Comparison of ENCODE assay signal across 1 cellular context in the genomic region with DNA sequence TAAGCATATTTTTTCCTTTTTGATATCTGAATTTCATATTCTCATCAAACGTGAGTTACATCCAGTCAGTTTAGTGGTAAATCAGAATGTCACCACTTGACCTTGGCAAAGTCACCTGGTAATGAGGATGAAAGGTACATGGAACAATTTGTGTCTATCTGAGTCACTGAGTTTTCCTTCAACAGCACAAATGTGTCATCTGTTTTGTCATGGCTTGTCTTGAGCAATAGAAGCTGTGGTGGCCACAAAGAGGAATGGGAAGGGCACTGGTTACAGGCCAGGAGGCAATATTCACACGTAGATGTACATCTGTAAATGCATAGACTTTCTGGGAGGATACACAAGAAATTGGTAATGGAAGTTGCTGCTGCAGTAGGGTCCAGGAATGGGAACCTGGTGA.
A peak's percentile ranks its signal among the peaks of the same experiment; 100 is the strongest.
TF ChIP-seq lines count a peak whose summit lies in the region.

No MANE protein-coding gene starts in this region.

TF ChIP-seq in HCT116, 20 proteins besides CTCF, POLR2A, EP300 and RAD21 (continued from another document):
- TF ChIP-seq ZBTB33 (IDR thresholded peaks at IDR 0.05; ENCODE audit: extremely low read depth, insufficient replicate concordance, low read length) = no peak
- TF ChIP-seq CEBPB (IDR thresholded peaks at IDR 0.05; ENCODE audit: low read depth) = peak; percentile 90
- peak; percentile 46 for TF ChIP-seq SP1 (IDR thresholded peaks at IDR 0.05; ENCODE audit: low read depth)
- no peak for TF ChIP-seq EGR1 (IDR thresholded peaks at IDR 0.05; ENCODE audit: low read depth)
- no peak for TF ChIP-seq SRF (IDR thresholded peaks at IDR 0.05; ENCODE audit: low read depth)
- no peak for TF ChIP-seq EZH2phosphoT487 (IDR thresholded peaks at IDR 0.05; ENCODE audit: borderline replicate concordance)
- TF ChIP-seq MAX (IDR thresholded peaks at IDR 0.05) = no peak
- no peak for TF ChIP-seq EZH2 (IDR thresholded peaks at IDR 0.05)
- TF ChIP-seq REST (IDR thresholded peaks at IDR 0.05; ENCODE audit: low read depth) = no peak
- TF ChIP-seq, protein P1, sequence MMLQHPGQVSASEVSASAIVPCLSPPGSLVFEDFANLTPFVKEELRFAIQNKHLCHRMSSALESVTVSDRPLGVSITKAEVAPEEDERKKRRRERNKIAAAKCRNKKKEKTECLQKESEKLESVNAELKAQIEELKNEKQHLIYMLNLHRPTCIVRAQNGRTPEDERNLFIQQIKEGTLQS (IDR thresholded peaks at IDR 0.05) = no peak
- TF ChIP-seq YY1 (IDR thresholded peaks at IDR 0.05; ENCODE audit: extremely low read depth, insufficient replicate concordance, low read depth, low read length) = no peak
- no peak for TF ChIP-seq ZFX (IDR thresholded peaks at IDR 0.05)
- TF ChIP-seq CBX3 (IDR thresholded peaks at IDR 0.05; ENCODE audit: low read depth) = no peak
- peak; percentile 48 for TF ChIP-seq FOSL1 (IDR thresholded peaks at IDR 0.05; ENCODE audit: low read depth)
- TF ChIP-seq JUND (IDR thresholded peaks at IDR 0.05) = peak; percentile 44; the same call in 1 of the 2 replicates
- no peak for TF ChIP-seq POLR2AphosphoS5 (IDR thresholded peaks at IDR 0.05; ENCODE audit: low read depth, low read length)
